ENCODE assay signal across 8 cellular contexts in the genomic region with DNA sequence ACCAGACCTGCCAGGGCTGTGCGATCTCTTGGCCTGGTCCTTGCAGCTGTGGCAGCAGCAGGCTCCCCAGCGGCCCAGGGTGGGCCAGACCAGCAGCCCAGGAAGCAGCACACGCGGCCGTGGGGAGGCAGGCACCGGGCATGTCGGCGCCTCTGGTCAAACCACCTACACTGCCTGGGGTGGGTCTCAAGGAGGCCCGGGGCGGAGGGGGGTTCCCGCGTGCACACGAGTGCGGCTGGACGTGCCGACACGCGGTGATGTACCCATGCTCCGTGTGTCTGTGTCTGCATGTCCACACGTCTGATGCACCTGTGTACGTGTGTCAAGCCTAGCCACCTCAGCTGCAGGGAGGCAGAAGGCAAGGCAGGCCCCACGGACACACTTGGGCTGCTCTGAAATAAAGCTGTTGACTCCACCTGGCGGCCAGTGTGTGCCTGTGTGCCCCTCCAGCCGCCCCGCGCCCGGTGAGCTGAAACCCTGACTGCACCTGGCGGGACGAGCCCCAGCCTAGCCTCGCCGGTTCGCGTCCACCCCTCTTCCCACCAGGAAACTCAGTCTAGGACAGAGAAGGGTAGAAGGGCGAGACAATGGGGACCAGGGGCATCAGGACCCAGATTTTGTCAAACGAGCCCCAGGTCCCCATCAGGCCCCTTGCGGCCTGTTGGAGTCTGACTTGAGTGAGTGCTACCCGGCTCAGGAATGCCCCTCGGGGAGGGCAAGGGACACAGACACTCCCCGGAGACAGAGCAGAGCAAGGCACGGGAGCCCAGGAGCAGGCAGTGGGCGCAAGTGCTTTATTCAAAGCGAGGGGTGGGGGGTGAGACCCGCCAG. TPM values are rescaled to one million over a fixed set of nuclear protein-coding genes. Genes with fewer than 3 reads are reported as not detected.
DNase-seq lines count a peak whose midpoint lies in the region; ATAC-seq and TF ChIP-seq lines count a peak whose summit lies in the region.

No MANE protein-coding gene starts in this region.

- intact Hi-C loops in psoas muscle (cut with DNase I): loop anchor here (1.0 to 5.0 kb wide), 4 partner anchors 169 to 310 kb away; a partner anchor contains a TSS

- H4K20me1 ChIP-seq in DOHH2 (ENCODE audit: control insufficient read depth, insufficient read depth, low read depth, low read length): no peaks in the 10 kb centered on the region

- H3K4me1 ChIP-seq in DOHH2 (ENCODE audit: control insufficient read depth, low read length) (no peaks in the 10 kb centered on the region), RWPE2 (ENCODE audit: insufficient read depth, poor library complexity, severe bottlenecking) (no peaks in the 10 kb centered on the region), psoas muscle (no peaks in the 10 kb centered on the region)

- H3K27ac ChIP-seq in DOHH2 (ENCODE audit: low read depth, low read length) (no peak overlapping the region), RWPE2 (ENCODE audit: poor library complexity, severe bottlenecking) (no peak overlapping the region), psoas muscle (no peak overlapping the region)

- H3F3A ChIP-seq in DOHH2 (ENCODE audit: control insufficient read depth, insufficient read depth): no peaks in the 10 kb centered on the region

- no peaks in the 10 kb centered on the region for H3K36me3 ChIP-seq in DOHH2 (ENCODE audit: control insufficient read depth, low read length)
- H3K36me3 ChIP-seq in RWPE2 (ENCODE audit: low read depth): no peaks in the 10 kb centered on the region
- peaks cover 0 to 30% of the 10 kb centered on the region in 2 donors for H3K36me3 ChIP-seq in psoas muscle (ENCODE audit: insufficient read depth in 1 of 2, low read depth in 1 of 2)

- no peaks in the 10 kb centered on the region for H3K27me3 ChIP-seq in DOHH2 (ENCODE audit: control insufficient read depth, low read length)
- no peaks in the 10 kb centered on the region for H3K27me3 ChIP-seq in RWPE2 (ENCODE audit: insufficient read depth, poor library complexity, severe bottlenecking)
- peaks cover 0 to 9% (median 0%) of the 10 kb centered on the region in 3 donors for H3K27me3 ChIP-seq in psoas muscle (ENCODE audit: insufficient read depth in 3 of 3, low read length in 2 of 3)

- H3K4me2 ChIP-seq in DOHH2 (ENCODE audit: low read length): no peak overlapping the region

- H3K4me3 ChIP-seq in DOHH2 (ENCODE audit: low read length) (no peak overlapping the region), RWPE2 (ENCODE audit: severe bottlenecking) (no peak overlapping the region), psoas muscle (no peak overlapping the region)

- no peaks in the 10 kb centered on the region for H3K79me2 ChIP-seq in DOHH2 (ENCODE audit: control insufficient read depth, low read length)

- peak; percentile 43 for DNase-seq in LHCN-M2 (ENCODE audit: low read depth)
- no peak for DNase-seq in RWPE2 (ENCODE audit: low spot score)
- peak; percentile 54 for DNase-seq in activated effector memory CD4-positive, alpha-beta T cell treated with Interleukin-2 at 50 U/mL for 16 hours
- DNase-seq in glomerular visceral epithelial cell (ENCODE audit: extremely low spot score): peak; percentile 76
- DNase-seq in psoas muscle: peak; percentile 58 to 84
- no peak for DNase-seq in GOT3 (lab: John Stamatoyannopoulos, UW)

- ATAC-seq in RWPE2 (ENCODE audit: low read depth) (peak; percentile 84), psoas muscle (peak; percentile 61 to 87 (median 74)), HG03159 (IDR thresholded peaks at IDR 0.05; ENCODE audit: unreplicated experiment) (no peak)

- 36 to 47% (median 38%) methylated on average over 39 to 43 of the region's 43 CpGs for WGBS in psoas muscle, 3 donors

- H3K9me2 ChIP-seq in DOHH2 (replicated peaks; ENCODE audit: control insufficient read depth, low read length): no peaks in the 10 kb centered on the region

- TF ChIP-seq CTCF in DOHH2 (IDR thresholded peaks at IDR 0.05; ENCODE audit: low read depth, low read length, poor library complexity, severe bottlenecking) (peak; percentile 73), RWPE2 (IDR thresholded peaks at IDR 0.05; ENCODE audit: poor library complexity, severe bottlenecking) (peak; percentile 81), psoas muscle (IDR thresholded peaks at IDR 0.05) (peak; percentile 61)

- H3K9me3 ChIP-seq in DOHH2 (ENCODE audit: control insufficient read depth, insufficient read depth, low read length) (no peaks in the 10 kb centered on the region; the same call in 1 of the 2 replicates), RWPE2 (ENCODE audit: severe bottlenecking) (no peaks in the 10 kb centered on the region), psoas muscle (no peaks in the 10 kb centered on the region)

RNA-seq across cellular contexts. Expression of a gene that starts 11.6 kb away (rescaled TPM):
- 1.5 and 4.1 TPM in 2 replicates for total RNA-seq in LHCN-M2 (2014; rRNA removed)
- polyA plus RNA-seq in LHCN-M2 (2012): 0.95 TPM
- 1 to 10 TPM; 1.4 to 3.5 (median 1.4) TPM for total RNA-seq in psoas muscle
- 1 to 10 TPM in 2 of 3 donors, under 1 TPM in 1; 0.48 to 2.0 (median 1.6) TPM for polyA plus RNA-seq in psoas muscle

RNA-seq across cellular contexts. Expression of a gene that starts 15.9 kb away (rescaled TPM):
- total RNA-seq in LHCN-M2 (2014; rRNA removed) (71.0 and 76.4 TPM in 2 replicates), psoas muscle (10 to 100 TPM; 20.8 to 32.0 (median 26.3) TPM)
- polyA plus RNA-seq in LHCN-M2 (2012): 31.5 TPM
- 10 to 100 TPM; 14.7 to 23.7 (median 15.5) TPM for polyA plus RNA-seq in psoas muscle

RNA-seq across cellular contexts. Expression of a gene that starts 16.6 kb away (rescaled TPM):
- total RNA-seq in LHCN-M2 (2014; rRNA removed) (31.8 and 34.3 TPM in 2 replicates), psoas muscle (1 to 10 TPM; 3.7 to 7.3 (median 5.8) TPM)
- polyA plus RNA-seq in LHCN-M2 (2012): 24.3 TPM
- 1 to 10 TPM; 7.9 to 9.1 (median 9.0) TPM for polyA plus RNA-seq in psoas muscle

RNA-seq across cellular contexts. Expression of a gene that starts 18.2 kb away (rescaled TPM):
- total RNA-seq in LHCN-M2 (2014; rRNA removed) (57.4 and 62.3 TPM in 2 replicates), psoas muscle (10 to 100 TPM; 36.8 to 48.1 (median 42.4) TPM)
- 45.4 TPM for polyA plus RNA-seq in LHCN-M2 (2012)
- polyA plus RNA-seq in psoas muscle: 10 to 100 TPM; 44.9 to 80.9 (median 62.3) TPM

RNA-seq across cellular contexts. Expression of a gene that starts 32.6 kb away (rescaled TPM):
- total RNA-seq in LHCN-M2 (2014; rRNA removed) (76.0 and 85.4 TPM in 2 replicates), psoas muscle (10 to 100 TPM; 55.6 to 80.8 (median 64.0) TPM)
- 77.4 TPM for polyA plus RNA-seq in LHCN-M2 (2012)
- polyA plus RNA-seq in psoas muscle: 10 to 100 TPM; 71.2 to 72.7 (median 71.8) TPM

Comparison
In these comparisons a context has a peak if more than half of its experiments do, and no peak if none do; other contexts are left out.
1. DNase-seq: peak in LHCN-M2 (single experiment), activated effector memory CD4-positive, alpha-beta T cell treated with Interleukin-2 at 50 U/mL for 16 hours (single experiment), glomerular visceral epithelial cell (single experiment) and psoas muscle (2 of 2); none in RWPE2 (single experiment) and GOT3 (single experiment).
2. Peak in every context shown above with its lines, with median percentiles within 50 percentile points of each other: CTCF ChIP-seq.